11 cellular contexts compared by ENCODE assay signal in genomic region chrX:18617351-18617750, GRCh38. TPM values are rescaled to one million over a fixed set of nuclear protein-coding genes. Genes with fewer than 3 reads are reported as not detected.
DNase-seq lines count a peak whose midpoint lies in the region; ATAC-seq, FAIRE-seq and TF ChIP-seq lines count a peak whose summit lies in the region.
"Had no signal": no experiment of that assay in that cellular context is flagged by ENCODE, and none has a peak within 500 bp of the region (broad histone marks: within the 10 kb centered on the region; RNA-seq: fewer than 3 reads in every experiment).

No MANE protein-coding gene starts in this region.

- H3K9me3 ChIP-seq in RWPE2 (ENCODE audit: severe bottlenecking) (no peaks in the 10 kb centered on the region), testis (no peaks in the 10 kb centered on the region)
- H3K9me3 ChIP-seq: sigmoid colon had no signal

- no peak for TF ChIP-seq CTCF in RWPE2 (IDR thresholded peaks at IDR 0.05; ENCODE audit: poor library complexity, severe bottlenecking)
- TF ChIP-seq CTCF in fibroblast of pulmonary artery (IDR thresholded peaks at IDR 0.05; ENCODE audit: low read length, missing control alignments) = no peak
- TF ChIP-seq CTCF in testis (IDR thresholded peaks at IDR 0.05) = no peak

- peaks cover 9% of the 10 kb centered on the region for H3K4me1 ChIP-seq in RWPE2 (ENCODE audit: insufficient read depth, poor library complexity, severe bottlenecking)
- H3K4me1 ChIP-seq in testis = no peaks in the 10 kb centered on the region
- H3K4me1 ChIP-seq: sigmoid colon had no signal

- DNase-seq in H54 (ENCODE audit: insufficient read length, low spot score) (peak; percentile 4), RWPE2 (ENCODE audit: low spot score) (peak; percentile 53), fibroblast of pulmonary artery (ENCODE audit: low read depth) (peak; percentile 63), pulmonary artery endothelial cell (ENCODE audit: low read depth, low spot score) (peak; percentile 2), OCI-M2 (lab: John Stamatoyannopoulos, UW; ENCODE audit: unreplicated experiment) (no peak), testis (no peak)
- no peak for DNase-seq in activated naive CD8-positive, alpha-beta T cell treated with anti-CD3 and anti-CD28 coated beads for 36 hours
- DNase-seq: activated CD4-positive, CD25-positive, alpha-beta regulatory T cell; sigmoid colon had no signal

- H3K27ac Mint-ChIP-seq in activated naive CD8-positive, alpha-beta T cell treated with anti-CD3 and anti-CD28 coated beads for 36 hours = no peak overlapping the region
- H3K27ac Mint-ChIP-seq: stimulated activated naive CD8-positive, alpha-beta T cell treated with anti-CD3 and anti-CD28 coated beads, Interleukin-15, Interleukin-2, amounts not matched to agents 100 ng/mL and 50 ng/mL, for 24 hours had no signal

- H3K9me3 Mint-ChIP-seq in activated naive CD8-positive, alpha-beta T cell treated with anti-CD3 and anti-CD28 coated beads for 36 hours = no peaks in the 10 kb centered on the region
- H3K9me3 Mint-ChIP-seq: stimulated activated naive CD8-positive, alpha-beta T cell treated with anti-CD3 and anti-CD28 coated beads, Interleukin-15, Interleukin-2, amounts not matched to agents 100 ng/mL and 50 ng/mL, for 24 hours had no signal

- FAIRE-seq in H54 (lab: Jason Lieb, UNC) = peak; percentile 61

- no peaks in the 10 kb centered on the region for H3K27me3 ChIP-seq in RWPE2 (ENCODE audit: insufficient read depth, poor library complexity, severe bottlenecking)
- H3K27me3 ChIP-seq in testis = no peaks in the 10 kb centered on the region
- H3K27me3 ChIP-seq: sigmoid colon had no signal

- intact Hi-C loops in testis (cut with DNase I; ENCODE audit: low total_unique reads) = no loop called here

- H3K27ac ChIP-seq in RWPE2 (ENCODE audit: poor library complexity, severe bottlenecking) (peak overlapping the region; percentile 41), testis (no peak overlapping the region)
- H3K27ac ChIP-seq: sigmoid colon had no signal

- H3K36me3 ChIP-seq in RWPE2 (ENCODE audit: low read depth) = no peaks in the 10 kb centered on the region
- no peaks in the 10 kb centered on the region for H3K36me3 ChIP-seq in testis (ENCODE audit: low read depth, missing control alignments)
- H3K36me3 ChIP-seq: sigmoid colon had no signal

- no peaks in the 10 kb centered on the region for H3K27me3 Mint-ChIP-seq in activated naive CD8-positive, alpha-beta T cell treated with anti-CD3 and anti-CD28 coated beads for 36 hours
- H3K27me3 Mint-ChIP-seq: stimulated activated naive CD8-positive, alpha-beta T cell treated with anti-CD3 and anti-CD28 coated beads, Interleukin-15, Interleukin-2, amounts not matched to agents 100 ng/mL and 50 ng/mL, for 24 hours had no signal

- TF ChIP-seq POLR2A in H54 (IDR thresholded peaks at IDR 0.05; ENCODE audit: low read depth, low read length) (no peak), testis (IDR thresholded peaks at IDR 0.05) (no peak)

- no peak overlapping the region for H3K4me3 Mint-ChIP-seq in activated naive CD8-positive, alpha-beta T cell treated with anti-CD3 and anti-CD28 coated beads for 36 hours
- H3K4me3 Mint-ChIP-seq: stimulated activated naive CD8-positive, alpha-beta T cell treated with anti-CD3 and anti-CD28 coated beads, Interleukin-15, Interleukin-2, amounts not matched to agents 100 ng/mL and 50 ng/mL, for 24 hours had no signal

- H3K36me3 Mint-ChIP-seq in activated naive CD8-positive, alpha-beta T cell treated with anti-CD3 and anti-CD28 coated beads for 36 hours = no peaks in the 10 kb centered on the region

- WGBS in testis, 2 donors = 96 to 100% methylated on average over 5 of the region's 5 CpGs

- ATAC-seq in RWPE2 (ENCODE audit: low read depth) (peak; percentile 96), GM18520 (IDR thresholded peaks at IDR 0.05; ENCODE audit: unreplicated experiment) (no peak)

- H3K4me3 ChIP-seq in RWPE2 (ENCODE audit: severe bottlenecking) (no peak overlapping the region), fibroblast of pulmonary artery (replicated peaks; ENCODE audit: low read depth, low read length) (no peak overlapping the region), testis (no peak overlapping the region)
- H3K4me3 ChIP-seq: sigmoid colon had no signal

- H3K4me1 Mint-ChIP-seq in activated naive CD8-positive, alpha-beta T cell treated with anti-CD3 and anti-CD28 coated beads for 36 hours = no peaks in the 10 kb centered on the region

RNA-seq across cellular contexts. Expression of gene RS1, which starts 54.6 kb away (rescaled TPM):
- total RNA-seq in pulmonary artery endothelial cell (not detected in 2 replicates), testis (not detected)
- not detected for total RNA-seq in activated naive CD8-positive, alpha-beta T cell treated with anti-CD3 and anti-CD28 coated beads for 36 hours
- not detected for polyA plus RNA-seq in testis (ENCODE audit: insufficient read depth, low read depth, low replicate concordance)
- total RNA-seq: sigmoid colon had no signal

Comparison
In these comparisons a context has a peak if more than half of its experiments do, and no peak if none do; other contexts are left out.
1. DNase-seq: peak in H54 (single experiment), RWPE2 (single experiment), fibroblast of pulmonary artery (single experiment) and pulmonary artery endothelial cell (single experiment); none in activated naive CD8-positive, alpha-beta T cell treated with anti-CD3 and anti-CD28 coated beads for 36 hours (single experiment), OCI-M2 (single experiment) and testis (single experiment).